23 cellular contexts compared by ENCODE assay signal in genomic region chr6:25586927-25587326, GRCh38.
"Had no signal": no experiment of that assay in that cellular context is flagged by ENCODE, and none has a peak within 500 bp of the region (broad histone marks: within the 10 kb centered on the region; RNA-seq: fewer than 3 reads in every experiment).

No MANE protein-coding gene starts in this region.

- H3K27me3 ChIP-seq: dorsolateral prefrontal cortex, esophagus squamous epithelium, gastrocnemius medialis, left lung had no signal

- FAIRE-seq: colon, endothelial cell of umbilical vein, islet of Langerhans, keratinocyte had no signal

- H3K36me3 ChIP-seq: gastrocnemius medialis, left lung had no signal

- ATAC-seq: gastrocnemius medialis, heart right ventricle, left cardiac atrium, left lung, left ventricle myocardium superior, lower lobe of right lung had no signal

- H3K4me1 ChIP-seq: esophagus squamous epithelium, gastrocnemius medialis, left lung, lower lobe of right lung had no signal

- H3K4me3 ChIP-seq: coronary artery, dorsolateral prefrontal cortex, esophagus squamous epithelium, gastrocnemius medialis, heart right ventricle, left lung, lower lobe of right lung had no signal

- DNase-seq: dermis blood vessel endothelial cell; dorsolateral prefrontal cortex; effector CD4-positive, alpha-beta T cell; effector memory CD4-positive, alpha-beta T cell; esophagus squamous epithelium; foreskin fibroblast; foreskin melanocyte; gastrocnemius medialis; glutamatergic neuron; head of caudate nucleus; heart right ventricle; hippocampal formation; left cardiac atrium; left lung; left ventricle myocardium superior; lower lobe of right lung; mesendoderm; midbrain had no signal

- H3K27ac ChIP-seq: coronary artery, dorsolateral prefrontal cortex, esophagus squamous epithelium, gastrocnemius medialis, heart right ventricle, left lung, lower lobe of right lung had no signal

- H3K9me3 ChIP-seq: esophagus squamous epithelium, gastrocnemius medialis, heart right ventricle, left lung, lower lobe of right lung had no signal
